Comparison of ENCODE assay signal across 7 cellular contexts in genomic region chr18:26655614-26656400, GRCh38.
A peak's percentile ranks its signal among the peaks of the same experiment; 100 is the strongest.
DNase-seq lines count a peak whose midpoint lies in the region; ATAC-seq and TF ChIP-seq lines count a peak whose summit lies in the region.

No MANE protein-coding gene starts in this region.

- H3K4me1 ChIP-seq in neuron (ENCODE audit: insufficient read depth, low read length) = peaks cover 49% of the 10 kb centered on the region

- H3K9me3 ChIP-seq in neuron (ENCODE audit: low read length) = no peaks in the 10 kb centered on the region

- peak overlapping the region; percentile 72 for H3K4me3 ChIP-seq in LNCaP clone FGC (ENCODE audit: low read depth, low read length)
- H3K4me3 ChIP-seq in neuron (ENCODE audit: low read length) = peak overlapping the region; percentile 93

- peak; percentile 17 for ATAC-seq in GM18502 (IDR thresholded peaks at IDR 0.05; ENCODE audit: poor library complexity, unreplicated experiment)
- no peak for ATAC-seq in HG03196 (IDR thresholded peaks at IDR 0.05; ENCODE audit: unreplicated experiment)

- no peaks in the 10 kb centered on the region for H3K36me3 ChIP-seq in neuron (ENCODE audit: insufficient read depth, low read length)

- H3K27ac ChIP-seq in VCaP = peak overlapping the region; percentile 92

- TF ChIP-seq CTCF in LNCaP clone FGC (IDR thresholded peaks at IDR 0.05; ENCODE audit: control insufficient read depth, extremely low read depth, insufficient read depth) = 0 out of 2 replicates have a peak, but pooled peaks have one; percentile 4
- TF ChIP-seq CTCF in VCaP (conservative IDR thresholded peaks at IDR 0.05) = peak; percentile 28; the same call in 1 of the 2 replicates
- no peak for TF ChIP-seq CTCF in GM20000 (IDR thresholded peaks at IDR 0.05; ENCODE audit: extremely low read depth, missing control alignments)

- H3K27me3 ChIP-seq in neuron (ENCODE audit: insufficient read depth, low read length) = no peaks in the 10 kb centered on the region

- H2AFZ ChIP-seq in neuron (ENCODE audit: low read depth, low read length) = peak overlapping the region; percentile 29

- DNase-seq in LNCaP clone FGC (ENCODE audit: low read depth) = peak; percentile 19
- DNase-seq in globus pallidus (ENCODE audit: low spot score) = peak; percentile 73
- DNase-seq in GM20000 (ENCODE audit: low spot score) = no peak
